ENCODE assay signal across 26 cellular contexts in the genomic region with DNA sequence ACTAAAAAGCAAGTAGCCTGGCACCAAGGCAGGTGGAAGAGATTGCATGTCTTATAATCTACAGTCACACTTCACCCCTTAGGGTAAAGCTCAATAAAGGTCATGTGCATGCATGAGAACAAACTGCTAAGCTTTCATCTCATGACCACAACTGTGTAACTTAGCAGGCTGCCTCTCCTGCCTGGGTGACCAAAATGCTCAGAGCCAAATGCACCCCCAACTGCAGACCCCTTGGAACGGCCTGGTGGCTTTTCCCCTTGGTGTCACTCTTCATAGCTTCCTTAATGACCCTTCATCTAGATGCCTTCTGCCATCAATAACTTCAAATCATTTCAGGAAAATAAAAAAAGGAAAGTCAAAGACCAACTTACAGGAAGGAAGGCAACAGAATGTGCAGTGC.
"Had no signal": no experiment of that assay in that cellular context is flagged by ENCODE, and none has a peak within 500 bp of the region (broad histone marks: within the 10 kb centered on the region; RNA-seq: fewer than 3 reads in every experiment).

No MANE protein-coding gene starts in this region.

- H3K79me2 ChIP-seq: hepatocyte had no signal

- H3K4me2 ChIP-seq: hepatocyte had no signal

- H3K27me3 ChIP-seq: body of pancreas, colonic mucosa, gastroesophageal sphincter, hepatocyte, ovary, testis, transverse colon had no signal

- H3K9me3 ChIP-seq: body of pancreas, colonic mucosa, gastroesophageal sphincter, ovary, prostate gland, testis, transverse colon had no signal

- ATAC-seq: body of pancreas; effector memory CD8-positive, alpha-beta T cell; gastroesophageal sphincter; naive thymus-derived CD4-positive, alpha-beta T cell; sciatic nerve; stimulated activated naive CD8-positive, alpha-beta T cell treated with anti-CD3 and anti-CD28 coated beads, Interleukin-15, Interleukin-2, amounts not matched to agents 100 U/mL and 50 U/mL, for 24 hours had no signal

- H3K4me1 ChIP-seq: colonic mucosa, gastroesophageal sphincter, prostate gland, testis had no signal

- DNase-seq: activated CD4-positive, alpha-beta T cell treated with anti-CD3 and anti-CD28 coated beads for 4 hours; activated CD4-positive, alpha-beta T cell treated with anti-CD3 and anti-CD28 coated beads, Interleukin-2, amount 50 U/mL, for 48 hours; activated CD4-positive, CD25-positive, alpha-beta regulatory T cell; activated gamma-delta T cell; activated naive CD4-positive, alpha-beta T cell treated with anti-CD3 and anti-CD28 coated beads, Interleukin-2, amount 50 U/mL, for 16 hours; aorta; body of pancreas; cerebellar nuclear complex; colonic mucosa; dorsolateral prefrontal cortex; effector memory CD8-positive, alpha-beta T cell; islet precursor cell; midbrain; ovary; retina; stimulated activated CD4-positive, alpha-beta T cell treated with anti-CD3 and anti-CD28 coated beads, Interleukin-12 subunit alpha, Interleukin-12 subunit beta, amount 100 ng/mL, for 4 hours; stimulated activated CD4-positive, alpha-beta T cell treated with anti-CD3 and anti-CD28 coated beads, Interleukin-4, amount 100 ng/mL, for 1 hour; stimulated activated naive CD8-positive, alpha-beta T cell treated with anti-CD3 and anti-CD28 coated beads, Interleukin-15, Interleukin-2, amounts not matched to agents 100 U/mL and 50 U/mL, for 24 hours; testis had no signal

- H3K27ac ChIP-seq: body of pancreas, colonic mucosa, dorsolateral prefrontal cortex, gastroesophageal sphincter, hepatocyte, ovary, prostate gland, skin epidermis, testis, transverse colon had no signal

- H3K4me3 ChIP-seq: body of pancreas, colonic mucosa, dorsolateral prefrontal cortex, gastroesophageal sphincter, hepatocyte, ovary, prostate gland, skin epidermis, testis, transverse colon had no signal

- H3K36me3 ChIP-seq: colonic mucosa, ovary, prostate gland, transverse colon had no signal

- H2AFZ ChIP-seq: hepatocyte had no signal
